ENCODE assay signal across 17 cellular contexts in genomic region chr4:8618421-8618820, GRCh38. TPM values are rescaled to one million over a fixed set of nuclear protein-coding genes. Genes with fewer than 3 reads are reported as not detected.
DNase-seq lines count a peak whose midpoint lies in the region; ATAC-seq and TF ChIP-seq lines count a peak whose summit lies in the region.
"Had no signal": no experiment of that assay in that cellular context is flagged by ENCODE, and none has a peak within 500 bp of the region (broad histone marks: within the 10 kb centered on the region; RNA-seq: fewer than 3 reads in every experiment).

No MANE protein-coding gene starts in this region.

- peak; percentile 47 for DNase-seq in Right ventricle myocardium inferior (ENCODE audit: missing footprints)
- no peak for DNase-seq in right atrium auricular region (ENCODE audit: low spot score)
- DNase-seq in CD14-positive monocyte (ENCODE audit: low spot score) = peak; percentile 41
- DNase-seq in right cardiac atrium = peak in 2 of 3 donors; percentile 23 to 31
- DNase-seq in sigmoid colon = peak; percentile 27
- DNase-seq in NCI-H446 treated with DMSO at 0.1 percent for 48 hours (lab: John Stamatoyannopoulos, UW) = no peak
- DNase-seq in T-helper 1 cell = no peak
- DNase-seq: AML-193; CD4-positive, alpha-beta memory T cell; DMS79 treated with DMSO at 0.1 percent for 48 hours; GF-D8; IMR-90 had no signal

- H3K4me3 ChIP-seq in right atrium auricular region (no peak overlapping the region), right cardiac atrium (ENCODE audit: low read length) (no peak overlapping the region), sigmoid colon (no peak overlapping the region)
- H3K4me3 ChIP-seq: A549, GM23338 had no signal

- no peak for TF ChIP-seq POLR2A in sigmoid colon (IDR thresholded peaks at IDR 0.05)

- 80% methylated on average over 15 of the region's 15 CpGs for WGBS in right cardiac atrium
- 85 to 91% methylated on average over 15 of the region's 15 CpGs for WGBS in sigmoid colon, 2 donors

- H3K27ac Mint-ChIP-seq in CD14-positive monocyte = no peak overlapping the region
- H3K27ac Mint-ChIP-seq: CD4-positive, alpha-beta memory T cell; GM23338 had no signal

- H3K4me1 Mint-ChIP-seq in CD14-positive monocyte = no peaks in the 10 kb centered on the region
- H3K4me1 Mint-ChIP-seq: CD4-positive, alpha-beta memory T cell; GM23338 had no signal

- ATAC-seq in Right ventricle myocardium inferior (no peak), right cardiac atrium (no peak)
- ATAC-seq: A549, GM23338, HCT116 had no signal

- H3K9me3 ChIP-seq in right atrium auricular region (no peaks in the 10 kb centered on the region), right cardiac atrium (ENCODE audit: control insufficient read depth, low read length) (no peaks in the 10 kb centered on the region), sigmoid colon (no peaks in the 10 kb centered on the region)
- H3K9me3 ChIP-seq: A549 had no signal

- no peaks in the 10 kb centered on the region for H3K27me3 ChIP-seq in right atrium auricular region
- no peaks in the 10 kb centered on the region for H3K27me3 ChIP-seq in right cardiac atrium (ENCODE audit: control insufficient read depth, insufficient read depth)
- no peaks in the 10 kb centered on the region for H3K27me3 ChIP-seq in sigmoid colon

- no peak overlapping the region for H3K27ac ChIP-seq in right atrium auricular region
- H3K27ac ChIP-seq in right cardiac atrium (ENCODE audit: low read length) = no peak overlapping the region
- no peak overlapping the region for H3K27ac ChIP-seq in sigmoid colon
- H3K27ac ChIP-seq: 22Rv1, A549, C4-2B had no signal

- H3K36me3 ChIP-seq in right atrium auricular region = no peaks in the 10 kb centered on the region
- H3K36me3 ChIP-seq in sigmoid colon = no peaks in the 10 kb centered on the region

- peaks cover 0 to 3% (median 0%) of the 10 kb centered on the region in 7 donors for H3K9me3 Mint-ChIP-seq in CD14-positive monocyte
- H3K9me3 Mint-ChIP-seq: CD4-positive, alpha-beta memory T cell; GM23338 had no signal

- TF ChIP-seq CTCF in right atrium auricular region (IDR thresholded peaks at IDR 0.05) (no peak), CD14-positive monocyte (IDR thresholded peaks at IDR 0.05) (no peak), sigmoid colon (IDR thresholded peaks at IDR 0.05) (no peak)

- no peak overlapping the region for H3K4me3 Mint-ChIP-seq in CD14-positive monocyte
- H3K4me3 Mint-ChIP-seq: CD4-positive, alpha-beta memory T cell; GM23338 had no signal

- H3K4me1 ChIP-seq in right atrium auricular region (no peaks in the 10 kb centered on the region), right cardiac atrium (ENCODE audit: control insufficient read depth, insufficient read depth, low read length) (no peaks in the 10 kb centered on the region), sigmoid colon (no peaks in the 10 kb centered on the region)
- H3K4me1 ChIP-seq: A549 had no signal

- no peak for TF ChIP-seq EP300 in sigmoid colon (IDR thresholded peaks at IDR 0.05)

- no peaks in the 10 kb centered on the region for H3K36me3 Mint-ChIP-seq in CD14-positive monocyte
- H3K36me3 Mint-ChIP-seq: CD4-positive, alpha-beta memory T cell had no signal

- H3K27me3 Mint-ChIP-seq in CD14-positive monocyte (ENCODE audit: low read depth in 3 of 3) = peaks cover 2% of the 10 kb centered on the region in 3 donors

- intact Hi-C loops in Right ventricle myocardium inferior (cut with DNase I) = no loop called here
- intact Hi-C loops in CD14-positive monocyte (cut with micrococcal nuclease) = no loop called here
- intact Hi-C loops in right cardiac atrium (cut with DNase I) = loop anchor here in 1 of 4 donors (10.0 kb wide), 1 partner anchor 296 kb away; no protein-coding TSS in a partner anchor
- intact Hi-C loops in sigmoid colon (cut with DNase I) = no loop called here

RNA-seq across cellular contexts. Expression of gene CPZ, which starts 25.9 kb away (rescaled TPM):
- total RNA-seq in Right ventricle myocardium inferior (0.41 TPM), right atrium auricular region (1 to 10 TPM in 1 of 2 donors, under 1 TPM in 1; 0.90 to 1.2 TPM), right cardiac atrium (1 to 10 TPM in 3 of 4 donors, under 1 TPM in 1; 0.34 to 1.3 (median 1.1) TPM), sigmoid colon (1 to 10 TPM in 3 of 4 donors, under 1 TPM in 1; 0.54 to 8.3 (median 3.0) TPM)
- polyA plus RNA-seq in CD14-positive monocyte (not detected), right cardiac atrium (1.5 TPM), sigmoid colon (1 to 10 TPM in 2 of 3 donors, under 1 TPM in 1; 0.46 to 2.4 (median 1.8) TPM)
- total RNA-seq: CD4-positive, alpha-beta memory T cell had no signal
- polyA plus RNA-seq: CD4-positive, alpha-beta memory T cell had no signal

RNA-seq across cellular contexts. Expression of gene GPR78, which starts 38.2 kb away (rescaled TPM):
- total RNA-seq in Right ventricle myocardium inferior = not detected
- not detected for total RNA-seq in right atrium auricular region
- not detected for polyA plus RNA-seq in CD14-positive monocyte
- under 1 TPM in 1 of 4 donors, not detected in 3; 0.12 TPM for total RNA-seq in right cardiac atrium
- 0.09 TPM for polyA plus RNA-seq in right cardiac atrium
- total RNA-seq in sigmoid colon = under 1 TPM in 1 of 4 donors, not detected in 3; 0.28 TPM
- under 1 TPM in 1 of 3 donors, not detected in 2; 0.04 TPM for polyA plus RNA-seq in sigmoid colon
- total RNA-seq: CD4-positive, alpha-beta memory T cell had no signal
- polyA plus RNA-seq: CD4-positive, alpha-beta memory T cell had no signal

Comparison
In these comparisons a context has a peak if more than half of its experiments do, and no peak if none do; other contexts are left out.
1. DNase-seq: peak in Right ventricle myocardium inferior (single experiment), CD14-positive monocyte (single experiment), right cardiac atrium (2 of 3) and sigmoid colon (single experiment); none in right atrium auricular region (single experiment), NCI-H446 treated with DMSO at 0.1 percent for 48 hours (single experiment) and T-helper 1 cell (0 of 5).